Comparison of ENCODE assay signal across 2 cellular contexts in the genomic region with DNA sequence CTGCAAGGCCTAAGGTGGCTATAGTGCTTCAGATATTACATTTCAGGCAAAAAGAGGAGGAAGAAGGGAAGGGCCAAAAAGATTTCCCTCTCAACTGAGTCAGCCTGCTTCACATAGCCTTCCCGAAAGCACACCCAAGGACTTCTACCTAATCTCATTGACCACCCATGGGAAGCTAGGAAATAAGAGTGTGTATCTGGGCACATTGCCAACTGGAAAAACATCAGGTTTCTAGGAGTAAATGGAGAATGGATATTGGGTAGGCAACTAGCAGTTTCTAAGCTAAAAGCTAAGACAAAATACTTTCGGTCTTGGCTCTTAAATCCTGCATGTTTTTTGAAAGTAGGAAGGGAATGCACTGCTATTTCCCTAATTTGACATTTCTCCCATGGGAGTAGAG.
TF ChIP-seq lines count a peak whose summit lies in the region.

No MANE protein-coding gene starts in this region.

TF ChIP-seq in H1, 55 proteins besides CTCF, POLR2A, EP300 and RAD21:
- no peak for TF ChIP-seq KDM5A (IDR thresholded peaks at IDR 0.05; ENCODE audit: low read length)
- TF ChIP-seq TBP (IDR thresholded peaks at IDR 0.05; ENCODE audit: low read depth, low read length): no peak
- TF ChIP-seq, protein P1, sequence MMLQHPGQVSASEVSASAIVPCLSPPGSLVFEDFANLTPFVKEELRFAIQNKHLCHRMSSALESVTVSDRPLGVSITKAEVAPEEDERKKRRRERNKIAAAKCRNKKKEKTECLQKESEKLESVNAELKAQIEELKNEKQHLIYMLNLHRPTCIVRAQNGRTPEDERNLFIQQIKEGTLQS (IDR thresholded peaks at IDR 0.05; ENCODE audit: insufficient read depth, low read depth, low read length): no peak
- no peak for TF ChIP-seq HDAC2 (IDR thresholded peaks at IDR 0.05; ENCODE audit: borderline replicate concordance in 1 of 2, low read depth in 2 of 2, low read length in 2 of 2)
- TF ChIP-seq TCF12 (IDR thresholded peaks at IDR 0.05; ENCODE audit: low read depth, low read length): no peak
- no peak for TF ChIP-seq BACH1 (IDR thresholded peaks at IDR 0.05; ENCODE audit: low read length)

TF ChIP-seq in SK-N-SH, 30 proteins besides CTCF, POLR2A, EP300 and RAD21:
- TF ChIP-seq TEAD4 (IDR thresholded peaks at IDR 0.05; ENCODE audit: borderline replicate concordance, insufficient read depth) (no peak), TCF12 (IDR thresholded peaks at IDR 0.05) (no peak), SMC3 (IDR thresholded peaks at IDR 0.05; ENCODE audit: low read depth, low read length) (no peak), RFX5 (IDR thresholded peaks at IDR 0.05; ENCODE audit: low read length) (no peak), YY1 (IDR thresholded peaks at IDR 0.05; ENCODE audit: low read depth) (no peak), RCOR1 (IDR thresholded peaks at IDR 0.05; ENCODE audit: low read length) (no peak), TAF1 (IDR thresholded peaks at IDR 0.05; ENCODE audit: borderline replicate concordance, low read depth, low read length) (no peak), GATA2 (CRISPR knock-in tag; IDR thresholded peaks at IDR 0.05) (no peak), NRF1 (IDR thresholded peaks at IDR 0.05; ENCODE audit: low read depth, low read length) (no peak), CHD2 (IDR thresholded peaks at IDR 0.05; ENCODE audit: low read length, partially characterized antibody) (no peak), NFIC (IDR thresholded peaks at IDR 0.05; ENCODE audit: borderline replicate concordance) (no peak), FOXJ3 (CRISPR knock-in tag; IDR thresholded peaks at IDR 0.05) (no peak)
- TF ChIP-seq, protein P2, sequence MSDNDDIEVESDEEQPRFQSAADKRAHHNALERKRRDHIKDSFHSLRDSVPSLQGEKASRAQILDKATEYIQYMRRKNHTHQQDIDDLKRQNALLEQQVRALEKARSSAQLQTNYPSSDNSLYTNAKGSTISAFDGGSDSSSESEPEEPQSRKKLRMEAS (IDR thresholded peaks at IDR 0.05; ENCODE audit: low read depth): no peak
- TF ChIP-seq, protein P3, sequence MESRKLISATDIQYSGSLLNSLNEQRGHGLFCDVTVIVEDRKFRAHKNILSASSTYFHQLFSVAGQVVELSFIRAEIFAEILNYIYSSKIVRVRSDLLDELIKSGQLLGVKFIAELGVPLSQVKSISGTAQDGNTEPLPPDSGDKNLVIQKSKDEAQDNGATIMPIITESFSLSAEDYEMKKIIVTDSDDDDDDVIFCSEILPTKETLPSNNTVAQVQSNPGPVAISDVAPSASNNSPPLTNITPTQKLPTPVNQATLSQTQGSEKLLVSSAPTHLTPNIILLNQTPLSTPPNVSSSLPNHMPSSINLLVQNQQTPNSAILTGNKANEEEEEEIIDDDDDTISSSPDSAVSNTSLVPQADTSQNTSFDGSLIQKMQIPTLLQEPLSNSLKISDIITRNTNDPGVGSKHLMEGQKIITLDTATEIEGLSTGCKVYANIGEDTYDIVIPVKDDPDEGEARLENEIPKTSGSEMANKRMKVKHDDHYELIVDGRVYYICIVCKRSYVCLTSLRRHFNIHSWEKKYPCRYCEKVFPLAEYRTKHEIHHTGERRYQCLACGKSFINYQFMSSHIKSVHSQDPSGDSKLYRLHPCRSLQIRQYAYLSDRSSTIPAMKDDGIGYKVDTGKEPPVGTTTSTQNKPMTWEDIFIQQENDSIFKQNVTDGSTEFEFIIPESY (IDR thresholded peaks at IDR 0.05; ENCODE audit: borderline replicate concordance, low read depth): no peak
- TF ChIP-seq, protein P4, sequence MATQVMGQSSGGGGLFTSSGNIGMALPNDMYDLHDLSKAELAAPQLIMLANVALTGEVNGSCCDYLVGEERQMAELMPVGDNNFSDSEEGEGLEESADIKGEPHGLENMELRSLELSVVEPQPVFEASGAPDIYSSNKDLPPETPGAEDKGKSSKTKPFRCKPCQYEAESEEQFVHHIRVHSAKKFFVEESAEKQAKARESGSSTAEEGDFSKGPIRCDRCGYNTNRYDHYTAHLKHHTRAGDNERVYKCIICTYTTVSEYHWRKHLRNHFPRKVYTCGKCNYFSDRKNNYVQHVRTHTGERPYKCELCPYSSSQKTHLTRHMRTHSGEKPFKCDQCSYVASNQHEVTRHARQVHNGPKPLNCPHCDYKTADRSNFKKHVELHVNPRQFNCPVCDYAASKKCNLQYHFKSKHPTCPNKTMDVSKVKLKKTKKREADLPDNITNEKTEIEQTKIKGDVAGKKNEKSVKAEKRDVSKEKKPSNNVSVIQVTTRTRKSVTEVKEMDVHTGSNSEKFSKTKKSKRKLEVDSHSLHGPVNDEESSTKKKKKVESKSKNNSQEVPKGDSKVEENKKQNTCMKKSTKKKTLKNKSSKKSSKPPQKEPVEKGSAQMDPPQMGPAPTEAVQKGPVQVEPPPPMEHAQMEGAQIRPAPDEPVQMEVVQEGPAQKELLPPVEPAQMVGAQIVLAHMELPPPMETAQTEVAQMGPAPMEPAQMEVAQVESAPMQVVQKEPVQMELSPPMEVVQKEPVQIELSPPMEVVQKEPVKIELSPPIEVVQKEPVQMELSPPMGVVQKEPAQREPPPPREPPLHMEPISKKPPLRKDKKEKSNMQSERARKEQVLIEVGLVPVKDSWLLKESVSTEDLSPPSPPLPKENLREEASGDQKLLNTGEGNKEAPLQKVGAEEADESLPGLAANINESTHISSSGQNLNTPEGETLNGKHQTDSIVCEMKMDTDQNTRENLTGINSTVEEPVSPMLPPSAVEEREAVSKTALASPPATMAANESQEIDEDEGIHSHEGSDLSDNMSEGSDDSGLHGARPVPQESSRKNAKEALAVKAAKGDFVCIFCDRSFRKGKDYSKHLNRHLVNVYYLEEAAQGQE (IDR thresholded peaks at IDR 0.05; ENCODE audit: low read depth, low read length): no peak
